1 cellular context compared by ENCODE assay signal in the genomic region with DNA sequence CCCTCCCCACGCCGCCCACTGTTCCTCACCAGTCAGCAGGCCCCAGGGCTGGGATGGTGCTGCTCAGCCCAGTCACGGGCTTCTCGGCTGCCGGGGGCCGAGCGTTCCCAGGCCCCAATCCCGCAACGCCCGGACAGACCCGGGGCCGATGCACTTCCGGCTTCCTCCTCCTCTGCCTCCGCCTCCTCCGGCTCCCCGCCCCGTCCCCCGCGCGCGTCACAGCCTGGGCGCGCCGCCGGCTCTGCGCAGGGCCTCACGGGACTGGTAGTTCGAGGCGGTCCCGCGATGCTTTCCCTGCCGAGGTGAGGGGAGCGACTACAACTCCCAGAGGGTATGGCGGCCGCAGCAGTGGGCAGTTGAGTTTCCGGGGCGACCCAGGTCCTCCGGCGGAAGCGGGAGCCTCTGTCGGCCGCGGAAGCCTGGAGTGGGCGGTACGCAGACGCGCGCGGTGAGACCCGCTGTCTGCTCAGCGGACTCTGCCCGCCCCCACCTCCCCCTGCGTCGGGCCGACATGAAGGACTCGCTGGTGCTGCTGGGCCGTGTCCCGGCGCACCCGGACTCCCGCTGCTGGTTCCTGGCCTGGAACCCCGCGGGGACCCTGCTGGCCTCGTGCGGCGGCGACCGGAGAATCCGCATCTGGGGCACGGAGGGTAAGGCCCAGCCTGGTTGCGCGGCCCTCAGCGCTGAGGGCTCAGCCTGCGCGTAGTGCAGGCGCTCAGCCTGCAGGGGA.
TF ChIP-seq lines count a peak whose summit lies in the region.

CIAO1 (plus strand) TSS at position 386 of the 730 bp plus-strand sequence; CDS start at position 512, 126 bp downstream.
A gene with protein sequence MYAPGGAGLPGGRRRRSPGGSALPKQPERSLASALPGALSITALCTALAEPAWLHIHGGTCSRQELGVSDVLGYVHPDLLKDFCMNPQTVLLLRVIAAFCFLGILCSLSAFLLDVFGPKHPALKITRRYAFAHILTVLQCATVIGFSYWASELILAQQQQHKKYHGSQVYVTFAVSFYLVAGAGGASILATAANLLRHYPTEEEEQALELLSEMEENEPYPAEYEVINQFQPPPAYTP (minus strand): TSS at position 158 of the 730 bp plus-strand sequence. CDS start 616 bp downstream, outside the sequence.

TF ChIP-seq in A549, 52 proteins besides CTCF, POLR2A, EP300 and RAD21 (continued from another document):
- TF ChIP-seq, protein P1, sequence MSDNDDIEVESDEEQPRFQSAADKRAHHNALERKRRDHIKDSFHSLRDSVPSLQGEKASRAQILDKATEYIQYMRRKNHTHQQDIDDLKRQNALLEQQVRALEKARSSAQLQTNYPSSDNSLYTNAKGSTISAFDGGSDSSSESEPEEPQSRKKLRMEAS (IDR thresholded peaks at IDR 0.05), result peak; percentile 85; the same call in 1 of the 2 replicates
- TF ChIP-seq EHMT2 (IDR thresholded peaks at IDR 0.05; ENCODE audit: low read depth), result no peak
- peak; percentile 47; the same call in 1 of the 2 replicates for TF ChIP-seq TFCP2L1 (CRISPR knock-in tag; IDR thresholded peaks at IDR 0.05)
- 0 out of 2 replicates have a peak, but pooled peaks have one; percentile 33 for TF ChIP-seq BHLHE40 (IDR thresholded peaks at IDR 0.05; ENCODE audit: low read depth, low read length)
- no peak for TF ChIP-seq FOSL2 (IDR thresholded peaks at IDR 0.05)
- TF ChIP-seq FOSL2 (CRISPR knock-in tag; IDR thresholded peaks at IDR 0.05), result no peak
- TF ChIP-seq CBX8 (IDR thresholded peaks at IDR 0.05), result no peak
- no peak for TF ChIP-seq ZFP36 (IDR thresholded peaks at IDR 0.05; ENCODE audit: borderline replicate concordance, partially characterized antibody)
- TF ChIP-seq PHF8 (IDR thresholded peaks at IDR 0.05; ENCODE audit: borderline replicate concordance, low read depth), result peak; percentile 92
- TF ChIP-seq NFE2L2 (conservative IDR thresholded peaks at IDR 0.05; ENCODE audit: low read length), result no peak
- peak; percentile 31; the same call in 1 of the 2 replicates for TF ChIP-seq HOXB5 (CRISPR knock-in tag; IDR thresholded peaks at IDR 0.05)
- TF ChIP-seq, protein P2, sequence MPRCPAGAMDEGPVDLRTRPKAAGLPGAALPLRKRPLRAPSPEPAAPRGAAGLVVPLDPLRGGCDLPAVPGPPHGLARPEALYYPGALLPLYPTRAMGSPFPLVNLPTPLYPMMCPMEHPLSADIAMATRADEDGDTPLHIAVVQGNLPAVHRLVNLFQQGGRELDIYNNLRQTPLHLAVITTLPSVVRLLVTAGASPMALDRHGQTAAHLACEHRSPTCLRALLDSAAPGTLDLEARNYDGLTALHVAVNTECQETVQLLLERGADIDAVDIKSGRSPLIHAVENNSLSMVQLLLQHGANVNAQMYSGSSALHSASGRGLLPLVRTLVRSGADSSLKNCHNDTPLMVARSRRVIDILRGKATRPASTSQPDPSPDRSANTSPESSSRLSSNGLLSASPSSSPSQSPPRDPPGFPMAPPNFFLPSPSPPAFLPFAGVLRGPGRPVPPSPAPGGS (IDR thresholded peaks at IDR 0.05), result peak; percentile 73; the same call in 2 of the 3 replicates
- TF ChIP-seq HOXB13 (CRISPR knock-in tag; IDR thresholded peaks at IDR 0.05; ENCODE audit: low read depth), result no peak
- TF ChIP-seq ELK1 (IDR thresholded peaks at IDR 0.05; ENCODE audit: low read depth, low read length), result no peak
- TF ChIP-seq, protein P3, sequence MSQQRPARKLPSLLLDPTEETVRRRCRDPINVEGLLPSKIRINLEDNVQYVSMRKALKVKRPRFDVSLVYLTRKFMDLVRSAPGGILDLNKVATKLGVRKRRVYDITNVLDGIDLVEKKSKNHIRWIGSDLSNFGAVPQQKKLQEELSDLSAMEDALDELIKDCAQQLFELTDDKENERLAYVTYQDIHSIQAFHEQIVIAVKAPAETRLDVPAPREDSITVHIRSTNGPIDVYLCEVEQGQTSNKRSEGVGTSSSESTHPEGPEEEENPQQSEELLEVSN (IDR thresholded peaks at IDR 0.05; ENCODE audit: borderline replicate concordance, low read depth), result peak; percentile 14; the same call in 1 of the 2 replicates
- TF ChIP-seq HDAC2 (IDR thresholded peaks at IDR 0.05), result peak; percentile 74; the same call in 1 of the 2 replicates
- peak; percentile 71 to 84; a peak in 4 of 5 replicates for TF ChIP-seq JUN (IDR thresholded peaks at IDR 0.05)
- no peak for TF ChIP-seq SMC3 (IDR thresholded peaks at IDR 0.05)
- peak; percentile 74 for TF ChIP-seq MYC (IDR thresholded peaks at IDR 0.05; ENCODE audit: borderline replicate concordance, low read length)
- no peak for TF ChIP-seq JUNB (IDR thresholded peaks at IDR 0.05)
- TF ChIP-seq ESRRA (IDR thresholded peaks at IDR 0.05; ENCODE audit: borderline replicate concordance, low read length), result no peak
- TF ChIP-seq ZNF302 (CRISPR knock-in tag; IDR thresholded peaks at IDR 0.05), result no peak
TF ChIP-seq in A549: peak in this region for 13.
